ENCODE assay signal across 16 cellular contexts in genomic region chr2:130531225-130531624, GRCh38. TPM values are rescaled to one million over a fixed set of nuclear protein-coding genes. Genes with fewer than 3 reads are reported as not detected.
DNase-seq lines count a peak whose midpoint lies in the region; ATAC-seq and TF ChIP-seq lines count a peak whose summit lies in the region.
"Not testable (repeated sequence)": the region's sequence is repeated elsewhere in the genome, so short reads cannot be mapped to it uniquely, and the experiment has no call there.
"Had no signal": no experiment of that assay in that cellular context is flagged by ENCODE, and none has a peak within 500 bp of the region (broad histone marks: within the 10 kb centered on the region; RNA-seq: fewer than 3 reads in every experiment).

No MANE protein-coding gene starts in this region.

- not testable (repeated sequence) for TF ChIP-seq CTCF in activated CD8-positive, alpha-beta T cell treated with anti-CD3 and anti-CD28 coated beads for 36 hours (IDR thresholded peaks at IDR 0.05); natural killer cell (IDR thresholded peaks at IDR 0.05)

- H3K27me3 Mint-ChIP-seq in activated CD8-positive, alpha-beta T cell treated with anti-CD3 and anti-CD28 coated beads for 36 hours; natural killer cell (ENCODE audit: low read depth in 2 of 2): not testable (repeated sequence)

- ATAC-seq in GM18502 (IDR thresholded peaks at IDR 0.05; ENCODE audit: poor library complexity, unreplicated experiment) (peak; percentile 82), GM18907 (IDR thresholded peaks at IDR 0.05; ENCODE audit: unreplicated experiment) (peak; percentile 98), GM21423 (IDR thresholded peaks at IDR 0.05; ENCODE audit: unreplicated experiment) (peak; percentile 86), HG02623 (IDR thresholded peaks at IDR 0.05; ENCODE audit: unreplicated experiment) (peak; percentile 63), HG02981 (IDR thresholded peaks at IDR 0.05; ENCODE audit: unreplicated experiment) (peak; percentile 72), HG03432 (IDR thresholded peaks at IDR 0.05; ENCODE audit: unreplicated experiment) (peak; percentile 96), natural killer cell (peak; percentile 55 to 76 (median 73))
- ATAC-seq in activated CD8-positive, alpha-beta T cell treated with anti-CD3 and anti-CD28 coated beads for 36 hours, result peak; percentile 98

- not testable (repeated sequence) for H3K4me1 Mint-ChIP-seq in activated CD8-positive, alpha-beta T cell treated with anti-CD3 and anti-CD28 coated beads for 36 hours (ENCODE audit: low read depth); natural killer cell

- POLR2A ChIA-PET in activated CD8-positive, alpha-beta T cell treated with anti-CD3 and anti-CD28 coated beads for 36 hours (lab: Charles Lee), result not testable (repeated sequence)

- H3K36me3 Mint-ChIP-seq in activated CD8-positive, alpha-beta T cell treated with anti-CD3 and anti-CD28 coated beads for 36 hours (ENCODE audit: low read depth); natural killer cell: not testable (repeated sequence)

- H3K4me3 Mint-ChIP-seq in activated CD8-positive, alpha-beta T cell treated with anti-CD3 and anti-CD28 coated beads for 36 hours; natural killer cell: not testable (repeated sequence)

- intact Hi-C loops in activated CD8-positive, alpha-beta T cell treated with anti-CD3 and anti-CD28 coated beads for 36 hours (cut with micrococcal nuclease); natural killer cell (cut with micrococcal nuclease): not testable (repeated sequence)

- DNase-seq in activated CD8-positive, alpha-beta T cell treated with anti-CD3 and anti-CD28 coated beads for 36 hours; natural killer cell: not testable (repeated sequence)

- not testable (repeated sequence) for H3K9me3 Mint-ChIP-seq in activated CD8-positive, alpha-beta T cell treated with anti-CD3 and anti-CD28 coated beads for 36 hours; natural killer cell

- not testable (repeated sequence) for H3K27ac Mint-ChIP-seq in activated CD8-positive, alpha-beta T cell treated with anti-CD3 and anti-CD28 coated beads for 36 hours; natural killer cell

- CTCF ChIA-PET in activated CD8-positive, alpha-beta T cell treated with anti-CD3 and anti-CD28 coated beads for 36 hours (lab: Charles Lee), result not testable (repeated sequence)

RNA-seq across cellular contexts. Expression of gene CFC1B, which starts 10.2 kb away (rescaled TPM):
- total RNA-seq in activated CD8-positive, alpha-beta T cell treated with anti-CD3 and anti-CD28 coated beads for 36 hours, result not detected
- not detected for total RNA-seq in natural killer cell
- total RNA-seq: bronchial epithelial cell; CD8-positive, alpha-beta T cell; H4; heart right ventricle; mucosa of descending colon; neural crest cell; right atrium auricular region; testis had no signal

RNA-seq across cellular contexts. Expression of gene POTEI, which starts 22.1 kb away (rescaled TPM):
- total RNA-seq in activated CD8-positive, alpha-beta T cell treated with anti-CD3 and anti-CD28 coated beads for 36 hours, result not detected
- total RNA-seq in natural killer cell, result not detected
- total RNA-seq: bronchial epithelial cell; CD8-positive, alpha-beta T cell; heart right ventricle had no signal
